In the genomic region with DNA sequence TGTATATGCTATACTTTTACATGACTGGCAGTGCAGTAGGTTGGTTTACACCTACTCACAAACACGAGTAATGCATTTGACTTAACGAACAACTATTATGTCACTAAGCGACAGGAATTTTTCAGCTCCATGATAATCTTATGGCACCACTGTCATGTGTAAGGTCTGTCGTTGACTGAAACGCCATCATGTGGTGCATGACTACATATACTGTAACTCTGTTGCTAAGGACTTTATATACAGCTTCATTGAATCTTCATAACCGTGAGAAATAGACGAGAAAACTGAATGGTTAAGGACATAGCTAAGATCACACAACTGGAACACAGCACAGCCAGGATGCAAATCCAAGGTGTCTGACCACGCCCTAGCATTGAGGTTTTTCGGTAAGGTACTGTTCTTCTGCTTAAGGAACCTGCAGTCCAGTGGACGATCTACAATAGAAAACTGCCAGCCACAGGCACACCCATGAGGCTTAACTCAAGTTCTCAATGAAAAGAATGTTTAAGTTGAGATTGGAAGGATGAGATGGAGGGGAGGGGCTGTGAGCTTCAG, we compare ENCODE assay signal across 10 cellular contexts. TPM values are rescaled to one million over a fixed set of nuclear protein-coding genes. Genes with fewer than 3 reads are reported as not detected.
DNase-seq lines count a peak whose midpoint lies in the region; ATAC-seq, FAIRE-seq and TF ChIP-seq lines count a peak whose summit lies in the region.
"Had no signal": no experiment of that assay in that cellular context is flagged by ENCODE, and none has a peak within 500 bp of the region (broad histone marks: within the 10 kb centered on the region; RNA-seq: fewer than 3 reads in every experiment).

No MANE protein-coding gene starts in this region.

- H3K9me1 ChIP-seq in K562 (ENCODE audit: control insufficient read depth, insufficient read depth, low read length) = no peaks in the 10 kb centered on the region

- H3K4me1 ChIP-seq in BLaER1 treated with 17β-estradiol and CSF1 and Interleukin-3, amounts not matched to agents 10 nM and 100 nM = peaks cover 56 to 70% (median 64%) of the 10 kb centered on the region in 10 experiments
- H3K4me1 ChIP-seq in K562 (replicated peaks in 1 of 2; ENCODE audit: control insufficient read depth in 2 of 2, insufficient read depth in 2 of 2, low read length in 2 of 2) = peaks cover 27 to 42% of the 10 kb centered on the region in 2 experiments
- peaks cover 27 to 29% of the 10 kb centered on the region in 2 donors for H3K4me1 ChIP-seq in naive thymus-derived CD4-positive, alpha-beta T cell (ENCODE audit: control insufficient read depth in 2 of 2, insufficient read depth in 2 of 2, low read length in 2 of 2)

- peaks cover 0 to 5% (median 0%) of the 10 kb centered on the region in 11 experiments; a peak in 2 of 22 replicates for H3K36me3 ChIP-seq in BLaER1 treated with 17β-estradiol and CSF1 and Interleukin-3, amounts not matched to agents 10 nM and 100 nM
- H3K36me3 ChIP-seq in K562 (ENCODE audit: control insufficient read depth, insufficient read depth, low read length) = peaks cover 3% of the 10 kb centered on the region; the same call in 1 of the 3 replicates
- peaks cover 0 to 3% (median 0%) of the 10 kb centered on the region in 3 experiments for H3K36me3 ChIP-seq in naive thymus-derived CD4-positive, alpha-beta T cell (ENCODE audit: control insufficient read depth in 2 of 3, insufficient read depth in 3 of 3, low read length in 3 of 3)

- peaks cover 77% of the 10 kb centered on the region for H3K79me2 ChIP-seq in K562 (ENCODE audit: control insufficient read depth, insufficient read depth, low read length)

- peak in 1 of 3 experiments; percentile 11; a peak in 1 of 6 replicates for TF ChIP-seq CTCF in K562 (IDR thresholded peaks at IDR 0.05 in 2 of 3, conservative IDR thresholded peaks at IDR 0.05 in 1 of 3; ENCODE audit: insufficient read depth in 2 of 3, low read depth in 1 of 3, low read length in 3 of 3)

- peaks cover 0 to 4% (median 0%) of the 10 kb centered on the region in 11 donors for H3K9me3 Mint-ChIP-seq in naive thymus-derived CD4-positive, alpha-beta T cell

- intact Hi-C loops in K562 (cut with micrococcal nuclease) = loop anchor here (10.0 kb wide), 2 partner anchors 139 to 359 kb away; no protein-coding TSS in a partner anchor
- intact Hi-C loops in naive thymus-derived CD4-positive, alpha-beta T cell (cut with micrococcal nuclease) = loop anchor here (2.0 to 10.0 kb wide), 6 partner anchors 111 to 824 kb away; partner anchors contain the start of genes NDRG4 (in 1 of the 2) and SETD6 (in 1 of the 2)

- no peak overlapping the region for H2AFZ ChIP-seq in K562 (ENCODE audit: low read depth, low read length)

- H3K4me2 ChIP-seq in BLaER1 treated with 17β-estradiol and CSF1 and Interleukin-3, amounts not matched to agents 10 nM and 100 nM = peak overlapping the region in 10 of 11 experiments; percentile 92 to 100 (median 96); a peak in 20 of 22 replicates
- peak overlapping the region; percentile 62 for H3K4me2 ChIP-seq in K562 (ENCODE audit: insufficient read depth, low read length)

- POLR2A ChIA-PET in K562 (lab: Yijun Ruan, JAX) = interaction anchor here (0.6 to 1.5 kb wide), 4 partner anchors 13 to 219 kb away, joined by 3 to 7 read pairs (median 4); a partner anchor contains a TSS
- POLR2A ChIA-PET in naive thymus-derived CD4-positive, alpha-beta T cell (lab: Charles Lee) = interaction anchor here (0.6 kb wide), 1 partner anchor 11 kb away, joined by 3 read pairs; no protein-coding TSS in a partner anchor

- WGBS in K562 (ENCODE audit: insufficient coverage, low coverage, missing lambda C conversion rate) = 14% methylated on average over 10 of the region's 10 CpGs

- peak overlapping the region; percentile 8 to 95 (median 78) for H3K4me3 Mint-ChIP-seq in naive thymus-derived CD4-positive, alpha-beta T cell

- TF ChIP-seq RAD21 in K562 (CRISPR knock-in tag; conservative IDR thresholded peaks at IDR 0.05 in 1 of 2, IDR thresholded peaks at IDR 0.05 in 1 of 2) = peak in 1 of 2 experiments; percentile 36; a peak in 1 of 4 replicates

- in situ Hi-C loops in KBM-7 (cut with MboI; ENCODE audit: low pct_unique_long_range_greater_than_20kb, low sequenced_read_pairs) = no loop called here
- in situ Hi-C loops in K562 (cut with MboI) = loop anchor here (10.0 kb wide), 1 partner anchor 111 kb away; no protein-coding TSS in a partner anchor

- peak overlapping the region in 8 of 9 donors; percentile 29 to 98 (median 94) for H3K27ac Mint-ChIP-seq in naive thymus-derived CD4-positive, alpha-beta T cell

- no TSS peak for BruUV-seq in K562 (replicated peaks; lab: Mats Ljungman, UMichigan)

- DNase-seq in KBM-7 (peak; percentile 63), K562 (ENCODE audit: extremely low read depth in 1 of 4, low spot score in 3 of 4) (peak in 1 of 4 experiments; percentile 53), left lobe of liver (ENCODE audit: low spot score) (no peak)
- DNase-seq in naive thymus-derived CD4-positive, alpha-beta T cell = no peak
- DNase-seq in activated CD4-positive, alpha-beta T cell treated with anti-CD3 and anti-CD28 coated beads, Interleukin-2, amount 50 U/mL, for 4 hours = no peak
- DNase-seq: activated gamma-delta T cell had no signal

- no peak for ATAC-seq in K562
- ATAC-seq in naive thymus-derived CD4-positive, alpha-beta T cell = no peak
- ATAC-seq in GM19463 (IDR thresholded peaks at IDR 0.05; ENCODE audit: unreplicated experiment) = no peak
- no peak for ATAC-seq in GM19324 (IDR thresholded peaks at IDR 0.05; ENCODE audit: low FRiP score, unreplicated experiment)
- ATAC-seq in left lobe of liver = no peak

- H3K9me3 ChIP-seq in BLaER1 treated with 17β-estradiol and CSF1 and Interleukin-3, amounts not matched to agents 10 nM and 100 nM (replicated peaks in 1 of 11) = peaks cover 0 to 4% (median 0%) of the 10 kb centered on the region in 11 experiments; a peak in 1 of 22 replicates
- no peaks in the 10 kb centered on the region for H3K9me3 ChIP-seq in K562 (replicated peaks; ENCODE audit: control insufficient read depth, insufficient read depth, low read depth, low read length)
- no peaks in the 10 kb centered on the region for H3K9me3 ChIP-seq in naive thymus-derived CD4-positive, alpha-beta T cell (ENCODE audit: control insufficient read depth in 2 of 3, low read length in 3 of 3)

- CTCF ChIA-PET in K562 (lab: Yijun Ruan, JAX; ENCODE audit: low intra/inter-chr PET ratio) = interaction anchor here (0.8 kb wide), 1 partner anchor 105 kb away, joined by 3 read pairs; no protein-coding TSS in a partner anchor
- CTCF ChIA-PET in naive thymus-derived CD4-positive, alpha-beta T cell (lab: Charles Lee) = interaction anchor here (0.9 to 1.3 kb wide), 3 partner anchors 100 to 219 kb away, joined by 3 read pairs; no protein-coding TSS in a partner anchor

- peaks cover 0 to 5% (median 0%) of the 10 kb centered on the region in 5 donors for H3K36me3 Mint-ChIP-seq in naive thymus-derived CD4-positive, alpha-beta T cell

- H3K27me3 ChIP-seq in BLaER1 treated with 17β-estradiol and CSF1 and Interleukin-3, amounts not matched to agents 10 nM and 100 nM = no peaks in the 10 kb centered on the region
- no peaks in the 10 kb centered on the region for H3K27me3 ChIP-seq in K562 (ENCODE audit: control insufficient read depth in 2 of 2, insufficient read depth in 2 of 2, low read length in 2 of 2)
- H3K27me3 ChIP-seq in naive thymus-derived CD4-positive, alpha-beta T cell (ENCODE audit: control insufficient read depth in 2 of 2, insufficient read depth in 2 of 2, low read length in 2 of 2) = no peaks in the 10 kb centered on the region

- H3K27me3 Mint-ChIP-seq in naive thymus-derived CD4-positive, alpha-beta T cell = no peaks in the 10 kb centered on the region

- H4K20me1 ChIP-seq in BLaER1 treated with 17β-estradiol and CSF1 and Interleukin-3, amounts not matched to agents 10 nM and 100 nM = peaks cover 61 to 81% (median 76%) of the 10 kb centered on the region in 11 experiments; a peak in 21 of 22 replicates
- peaks cover 38% of the 10 kb centered on the region for H4K20me1 ChIP-seq in K562 (replicated peaks; ENCODE audit: control insufficient read depth, insufficient read depth, low read length)

- peak overlapping the region in 4 of 11 experiments; percentile 6 to 94 (median 49); a peak in 2 of 22 replicates for H3K9ac ChIP-seq in BLaER1 treated with 17β-estradiol and CSF1 and Interleukin-3, amounts not matched to agents 10 nM and 100 nM
- peak overlapping the region; percentile 7 to 51; a peak in 1 of 4 replicates for H3K9ac ChIP-seq in K562 (ENCODE audit: insufficient read depth in 1 of 2, low read depth in 2 of 2, low read length in 2 of 2)

- peaks cover 48 to 74% (median 71%) of the 10 kb centered on the region in 7 donors for H3K4me1 Mint-ChIP-seq in naive thymus-derived CD4-positive, alpha-beta T cell

- TF ChIP-seq POLR2A in K562 (conservative IDR thresholded peaks at IDR 0.05) = no peak

- no peak for TF ChIP-seq EP300 in K562 (IDR thresholded peaks at IDR 0.05; ENCODE audit: low read length)

- peak overlapping the region in 1 of 11 experiments; percentile 83; a peak in 1 of 22 replicates for H3K27ac ChIP-seq in BLaER1 treated with 17β-estradiol and CSF1 and Interleukin-3, amounts not matched to agents 10 nM and 100 nM
- no peak overlapping the region for H3K27ac ChIP-seq in K562 (ENCODE audit: extremely low read depth, low read depth, low read length)
- H3K27ac ChIP-seq in naive thymus-derived CD4-positive, alpha-beta T cell (ENCODE audit: low read depth, low read length) = peak overlapping the region; percentile 26

- FAIRE-seq in K562 (lab: Jason Lieb, UNC) = no peak
- FAIRE-seq: endothelial cell of umbilical vein had no signal

- no peak overlapping the region for H3K4me3 ChIP-seq in BLaER1 treated with 17β-estradiol and CSF1 and Interleukin-3, amounts not matched to agents 10 nM and 100 nM
- peak overlapping the region; percentile 15; the same call in 1 of the 2 replicates for H3K4me3 ChIP-seq in K562
- H3K4me3 ChIP-seq in naive thymus-derived CD4-positive, alpha-beta T cell (ENCODE audit: low read length) = no peak overlapping the region

RNA-seq across cellular contexts. Expression of gene CFAP20, which starts 3.3 kb away (rescaled TPM):
- total RNA-seq in K562 (2011; cell fraction: chromatin; rRNA removed; ENCODE audit: low replicate concordance) = 60.4 and 84.1 TPM in 2 replicates
- total RNA-seq in K562 (2011; cell fraction: nucleolus; rRNA removed) = 47.2 and 54.3 TPM in 2 replicates
- total RNA-seq in K562 (2011; cell fraction: nucleoplasm; rRNA removed) = 53.7 and 61.0 TPM in 2 replicates
- total RNA-seq in K562 (2014; rRNA removed) (75.5 and 77.8 TPM in 2 replicates), K562 (2014; rRNA removed; fragmentation: Illumina TruSeq; extraction: Trizol) (66.2 and 69.2 TPM in 2 replicates), K562 (2015; rRNA removed; fragmentation: Illumina TruSeq; extraction: Trizol) (79.1 and 90.5 TPM in 2 replicates), K562 (2021) (55.2 and 56.5 TPM in 2 replicates), left lobe of liver (19.2 TPM)
- polyA plus RNA-seq in K562 (2011; rRNA removed) (75.3 and 76.3 TPM in 2 replicates), K562 (2014; fragmentation: Illumina TruSeq; extraction: Trizol) (74.4 and 79.1 TPM in 2 replicates), K562 (2014; fragmentation: Nextera tagmentation; extraction: Ambion mirVana) (10 to 100 TPM; 20.5 to 30.4 TPM), K562 (2014; rRNA removed) (84.5 and 90.0 TPM in 2 replicates)
- 80.3 and 88.1 TPM in 2 replicates for polyA plus RNA-seq in K562 (2011; cell fraction: cytosol; rRNA removed)
- polyA plus RNA-seq in K562 (2011; cell fraction: nucleus; rRNA removed) = 73.5 and 86.5 TPM in 2 replicates
- 58.5 and 70.9 TPM in 2 replicates for polyA plus RNA-seq in K562 (2012)
- polyA minus RNA-seq in K562 (2011; rRNA and poly(A)+ RNA removed) = 68.0 and 92.8 TPM in 2 replicates
- 50.4 and 54.9 TPM in 2 replicates for polyA minus RNA-seq in K562 (2011; cell fraction: cytosol; rRNA and poly(A)+ RNA removed)
- 23.3 and 44.5 TPM in 2 replicates for polyA minus RNA-seq in K562 (2011; cell fraction: nucleus; rRNA and poly(A)+ RNA removed)
- 100 to 1,000 TPM in 2 of 5 experiments, 10 to 100 TPM in 3; 28.2 to 165 (median 40.7) TPM for total RNA-seq in naive thymus-derived CD4-positive, alpha-beta T cell
- 10 to 100 TPM; 30.3 to 39.1 TPM for polyA plus RNA-seq in naive thymus-derived CD4-positive, alpha-beta T cell
